Comparison of ENCODE assay signal across 15 cellular contexts in the genomic region with DNA sequence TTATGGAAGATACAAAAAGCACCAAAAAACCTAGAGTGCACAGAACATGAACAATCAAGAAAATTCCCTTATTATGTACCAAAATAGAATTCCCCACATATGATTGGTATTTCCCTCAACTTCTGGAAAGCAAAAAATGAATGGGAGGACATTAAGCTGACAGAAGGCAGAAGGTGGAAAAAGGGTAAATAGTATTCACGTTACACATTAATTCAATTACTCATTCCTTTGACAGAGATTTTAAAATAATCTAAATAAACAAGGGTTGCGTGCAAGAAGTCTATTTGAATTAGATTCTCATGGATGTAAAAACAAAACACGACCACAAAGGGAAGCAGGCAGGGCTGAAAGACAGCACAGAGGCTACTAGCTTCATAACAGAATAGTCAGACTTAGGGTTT.
DNase-seq lines count a peak whose midpoint lies in the region; ATAC-seq and TF ChIP-seq lines count a peak whose summit lies in the region.
"Had no signal": no experiment of that assay in that cellular context is flagged by ENCODE, and none has a peak within 500 bp of the region (broad histone marks: within the 10 kb centered on the region; RNA-seq: fewer than 3 reads in every experiment).

No MANE protein-coding gene starts in this region.

- H3K27ac ChIP-seq in HEK293 (ENCODE audit: extremely low read depth, low read depth, low read length) (no peak overlapping the region), ascending aorta (peak overlapping the region; percentile 32 to 58), smooth muscle cell (ENCODE audit: low read depth) (peak overlapping the region; percentile 93)
- H3K27ac ChIP-seq: lower lobe of right lung, neutrophil had no signal

- H3F3A ChIP-seq in smooth muscle cell (ENCODE audit: low read depth): peaks cover 9% of the 10 kb centered on the region

- H3K79me2 ChIP-seq in smooth muscle cell (ENCODE audit: low read depth): no peaks in the 10 kb centered on the region

- 50% methylated on average over 3 of the region's 3 CpGs for WGBS in smooth muscle cell (ENCODE audit: low lambda C conversion rate)

- CTCF ChIA-PET in HEK293 (lab: Yijun Ruan, JAX): no interaction called here

- peak overlapping the region; percentile 72 for H3K4me2 ChIP-seq in smooth muscle cell

- no peaks in the 10 kb centered on the region for H3K36me3 ChIP-seq in HEK293 (ENCODE audit: control insufficient read depth in 2 of 2, insufficient read depth in 1 of 2, low read length in 2 of 2)
- H3K36me3 ChIP-seq in ascending aorta: no peaks in the 10 kb centered on the region
- H3K36me3 ChIP-seq in smooth muscle cell (ENCODE audit: low read depth): no peaks in the 10 kb centered on the region
- H3K36me3 ChIP-seq: lower lobe of right lung, neutrophil had no signal

- TF ChIP-seq CTCF in HEK293 (tag by site-specific recombination; IDR thresholded peaks at IDR 0.05): no peak
- TF ChIP-seq CTCF in ascending aorta (IDR thresholded peaks at IDR 0.05): no peak
- no peak for TF ChIP-seq CTCF in smooth muscle cell (IDR thresholded peaks at IDR 0.05; ENCODE audit: borderline replicate concordance, insufficient read depth, poor library complexity, severe bottlenecking)

- no peaks in the 10 kb centered on the region for H3K27me3 ChIP-seq in ascending aorta
- no peaks in the 10 kb centered on the region for H3K27me3 ChIP-seq in smooth muscle cell (ENCODE audit: low read depth)

- DNase-seq in ascending aorta (ENCODE audit: low spot score in 2 of 2): no peak
- DNase-seq in fibroblast of peridontal ligament (ENCODE audit: extremely low read depth): peak; percentile 50
- DNase-seq in smooth muscle cell (lab: John Stamatoyannopoulos, UW; ENCODE audit: unreplicated experiment): no peak
- no peak for DNase-seq in HuH-7.5 (ENCODE audit: low spot score)
- DNase-seq in middle frontal gyrus (ENCODE audit: extremely low spot score, low spot score): no peak
- no peak for DNase-seq in NCI-H128 (lab: John Stamatoyannopoulos, UW; ENCODE audit: unreplicated experiment)
- DNase-seq: activated CD4-positive, alpha-beta T cell treated with anti-CD3 and anti-CD28 coated beads for 4 hours; activated T-cell treated with anti-CD3 and anti-CD28 coated beads, Interleukin-2, amount 50 U/mL, for 48 hours; hypothalamus; lower lobe of right lung; small intestine; substantia nigra had no signal

- intact Hi-C loops in ascending aorta (cut with DNase I): no loop called here

- ATAC-seq in GM18907 (IDR thresholded peaks at IDR 0.05; ENCODE audit: unreplicated experiment): no peak
- ATAC-seq: lower lobe of right lung had no signal

- peak overlapping the region; percentile 57 for H3K9ac ChIP-seq in smooth muscle cell (ENCODE audit: low read depth)

- POLR2A ChIA-PET in HEK293 (lab: Yijun Ruan, JAX): no interaction called here

- H3K9me3 ChIP-seq in HEK293 (ENCODE audit: control insufficient read depth, insufficient read depth, low read depth, low read length) (no peaks in the 10 kb centered on the region), ascending aorta (no peaks in the 10 kb centered on the region), smooth muscle cell (replicated peaks; ENCODE audit: low read depth) (no peaks in the 10 kb centered on the region)
- H3K9me3 ChIP-seq: lower lobe of right lung, neutrophil had no signal

- no peaks in the 10 kb centered on the region for H4K20me1 ChIP-seq in smooth muscle cell (ENCODE audit: low read depth)

- peak overlapping the region; percentile 2 for H2AFZ ChIP-seq in smooth muscle cell (ENCODE audit: low read depth)

- H3K4me3 ChIP-seq in HEK293 (ENCODE audit: low read depth, low read length) (no peak overlapping the region), ascending aorta (no peak overlapping the region), smooth muscle cell (no peak overlapping the region)
- H3K4me3 ChIP-seq: lower lobe of right lung had no signal

- H3K4me1 ChIP-seq in HEK293 (ENCODE audit: control insufficient read depth, insufficient read depth, low read length) (peaks cover 2% of the 10 kb centered on the region; the same call in 1 of the 2 replicates), ascending aorta (peaks cover 0 to 22% of the 10 kb centered on the region in 2 donors), smooth muscle cell (ENCODE audit: low read depth) (peaks cover 4% of the 10 kb centered on the region)

TF ChIP-seq in HEK293, 187 proteins besides CTCF, POLR2A, EP300 and RAD21:
- TF ChIP-seq ZNF843 (tag by site-specific recombination; IDR thresholded peaks at IDR 0.05): peak; percentile 43; the same call in 1 of the 2 replicates
- no peak for TF ChIP-seq ZNF610 (tag by site-specific recombination; IDR thresholded peaks at IDR 0.05; ENCODE audit: borderline replicate concordance)
- TF ChIP-seq, protein P1, sequence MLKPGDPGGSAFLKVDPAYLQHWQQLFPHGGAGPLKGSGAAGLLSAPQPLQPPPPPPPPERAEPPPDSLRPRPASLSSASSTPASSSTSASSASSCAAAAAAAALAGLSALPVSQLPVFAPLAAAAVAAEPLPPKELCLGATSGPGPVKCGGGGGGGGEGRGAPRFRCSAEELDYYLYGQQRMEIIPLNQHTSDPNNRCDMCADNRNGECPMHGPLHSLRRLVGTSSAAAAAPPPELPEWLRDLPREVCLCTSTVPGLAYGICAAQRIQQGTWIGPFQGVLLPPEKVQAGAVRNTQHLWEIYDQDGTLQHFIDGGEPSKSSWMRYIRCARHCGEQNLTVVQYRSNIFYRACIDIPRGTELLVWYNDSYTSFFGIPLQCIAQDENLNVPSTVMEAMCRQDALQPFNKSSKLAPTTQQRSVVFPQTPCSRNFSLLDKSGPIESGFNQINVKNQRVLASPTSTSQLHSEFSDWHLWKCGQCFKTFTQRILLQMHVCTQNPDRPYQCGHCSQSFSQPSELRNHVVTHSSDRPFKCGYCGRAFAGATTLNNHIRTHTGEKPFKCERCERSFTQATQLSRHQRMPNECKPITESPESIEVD (tag by site-specific recombination; IDR thresholded peaks at IDR 0.05): 0 out of 2 replicates have a peak, but pooled peaks have one; percentile 17
- TF ChIP-seq ZNF335 (tag by site-specific recombination; conservative IDR thresholded peaks at IDR 0.05): peak; percentile 18; the same call in 1 of the 2 replicates
- TF ChIP-seq, protein P2, sequence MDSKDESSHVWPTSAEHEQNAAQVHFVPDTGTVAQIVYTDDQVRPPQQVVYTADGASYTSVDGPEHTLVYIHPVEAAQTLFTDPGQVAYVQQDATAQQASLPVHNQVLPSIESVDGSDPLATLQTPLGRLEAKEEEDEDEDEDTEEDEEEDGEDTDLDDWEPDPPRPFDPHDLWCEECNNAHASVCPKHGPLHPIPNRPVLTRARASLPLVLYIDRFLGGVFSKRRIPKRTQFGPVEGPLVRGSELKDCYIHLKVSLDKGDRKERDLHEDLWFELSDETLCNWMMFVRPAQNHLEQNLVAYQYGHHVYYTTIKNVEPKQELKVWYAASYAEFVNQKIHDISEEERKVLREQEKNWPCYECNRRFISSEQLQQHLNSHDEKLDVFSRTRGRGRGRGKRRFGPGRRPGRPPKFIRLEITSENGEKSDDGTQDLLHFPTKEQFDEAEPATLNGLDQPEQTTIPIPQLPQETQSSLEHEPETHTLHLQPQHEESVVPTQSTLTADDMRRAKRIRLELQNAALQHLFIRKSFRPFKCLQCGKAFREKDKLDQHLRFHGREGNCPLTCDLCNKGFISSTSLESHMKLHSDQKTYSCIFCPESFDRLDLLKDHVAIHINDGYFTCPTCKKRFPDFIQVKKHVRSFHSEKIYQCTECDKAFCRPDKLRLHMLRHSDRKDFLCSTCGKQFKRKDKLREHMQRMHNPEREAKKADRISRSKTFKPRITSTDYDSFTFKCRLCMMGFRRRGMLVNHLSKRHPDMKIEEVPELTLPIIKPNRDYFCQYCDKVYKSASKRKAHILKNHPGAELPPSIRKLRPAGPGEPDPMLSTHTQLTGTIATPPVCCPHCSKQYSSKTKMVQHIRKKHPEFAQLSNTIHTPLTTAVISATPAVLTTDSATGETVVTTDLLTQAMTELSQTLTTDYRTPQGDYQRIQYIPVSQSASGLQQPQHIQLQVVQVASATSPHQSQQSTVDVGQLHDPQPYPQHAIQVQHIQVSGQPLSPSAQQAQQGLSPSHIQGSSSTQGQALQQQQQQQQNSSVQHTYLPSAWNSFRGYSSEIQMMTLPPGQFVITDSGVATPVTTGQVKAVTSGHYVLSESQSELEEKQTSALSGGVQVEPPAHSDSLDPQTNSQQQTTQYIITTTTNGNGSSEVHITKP (tag by site-specific recombination; IDR thresholded peaks at IDR 0.05): peak; percentile 85
- TF ChIP-seq ZXDB (tag by site-specific recombination; IDR thresholded peaks at IDR 0.05): peak; percentile 29; the same call in 1 of the 2 replicates
- TF ChIP-seq ZNF561 (tag by site-specific recombination; IDR thresholded peaks at IDR 0.05; ENCODE audit: borderline replicate concordance): no peak
- 0 out of 2 replicates have a peak, but pooled peaks have one; percentile 19 for TF ChIP-seq SP3 (tag by site-specific recombination; IDR thresholded peaks at IDR 0.05)
- TF ChIP-seq OSR2 (tag by site-specific recombination; IDR thresholded peaks at IDR 0.05): 0 out of 2 replicates have a peak, but pooled peaks have one; percentile 26
- TF ChIP-seq WT1 (tag by site-specific recombination; IDR thresholded peaks at IDR 0.05): peak; percentile 82
- TF ChIP-seq, protein P3, sequence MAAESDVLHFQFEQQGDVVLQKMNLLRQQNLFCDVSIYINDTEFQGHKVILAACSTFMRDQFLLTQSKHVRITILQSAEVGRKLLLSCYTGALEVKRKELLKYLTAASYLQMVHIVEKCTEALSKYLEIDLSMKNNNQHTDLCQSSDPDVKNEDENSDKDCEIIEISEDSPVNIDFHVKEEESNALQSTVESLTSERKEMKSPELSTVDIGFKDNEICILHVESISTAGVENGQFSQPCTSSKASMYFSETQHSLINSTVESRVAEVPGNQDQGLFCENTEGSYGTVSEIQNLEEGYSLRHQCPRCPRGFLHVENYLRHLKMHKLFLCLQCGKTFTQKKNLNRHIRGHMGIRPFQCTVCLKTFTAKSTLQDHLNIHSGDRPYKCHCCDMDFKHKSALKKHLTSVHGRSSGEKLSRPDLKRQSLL (tag by site-specific recombination; IDR thresholded peaks at IDR 0.05): no peak
- TF ChIP-seq SALL2 (tag by site-specific recombination; IDR thresholded peaks at IDR 0.05; ENCODE audit: borderline replicate concordance): no peak
TF ChIP-seq in HEK293: peak in this region for 8.
